8 cellular contexts compared by ENCODE assay signal in the genomic region with DNA sequence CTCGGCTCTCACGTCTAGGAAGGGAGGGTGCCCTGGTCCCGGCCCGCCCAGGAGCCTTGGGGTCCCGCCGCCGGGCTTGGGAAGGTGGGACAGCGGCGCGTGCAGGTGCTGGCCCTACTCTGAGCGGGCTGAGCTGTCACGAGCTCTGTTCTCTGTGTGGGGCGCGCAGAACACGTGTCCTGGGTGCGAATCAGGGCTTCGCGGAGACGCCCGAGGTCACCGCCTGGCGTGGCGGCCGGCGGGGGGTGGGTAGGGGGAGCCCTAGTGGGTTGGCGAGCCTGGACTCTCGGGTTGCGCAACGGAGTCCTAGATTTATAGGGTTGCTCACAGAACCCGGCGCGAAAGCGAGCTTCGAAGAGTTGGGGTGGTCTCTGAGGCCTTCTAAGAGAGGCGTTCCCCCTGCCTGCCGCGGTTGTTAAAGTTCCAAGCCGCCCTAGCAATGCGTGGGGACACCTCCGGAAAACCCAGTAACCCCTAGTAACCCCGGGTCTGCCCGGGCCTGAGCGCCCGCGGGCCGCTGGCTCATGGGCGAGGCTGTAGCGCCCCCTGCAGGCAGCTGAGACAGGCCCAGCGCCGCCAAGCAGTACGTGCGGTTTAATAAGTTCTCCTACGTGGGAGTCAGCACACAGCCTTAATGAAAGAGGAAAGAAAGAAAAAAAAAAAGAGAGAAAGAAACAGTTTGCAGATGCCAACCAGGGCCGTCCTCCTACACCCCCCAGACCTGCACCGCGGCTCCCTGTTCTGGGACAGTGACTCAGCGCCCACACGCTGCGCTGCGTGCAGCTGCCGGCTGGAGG. TPM values are rescaled to one million over a fixed set of nuclear protein-coding genes. Genes with fewer than 3 reads are reported as not detected.
DNase-seq lines count a peak whose midpoint lies in the region; ATAC-seq and TF ChIP-seq lines count a peak whose summit lies in the region.

No MANE protein-coding gene starts in this region.

- in situ Hi-C loops in mammary epithelial cell (cut with MboI; ENCODE audit: low sequenced_read_pairs in 2 of 2): loop anchor here (10.0 to 25.0 kb wide), 5 partner anchors 103 to 695 kb away; no protein-coding TSS in a partner anchor

- H3K27me3 ChIP-seq in WERI-Rb-1 (ENCODE audit: insufficient read depth, low read depth, severe bottlenecking) (peaks cover 26% of the 10 kb centered on the region), mammary epithelial cell (ENCODE audit: insufficient read depth, low read length) (no peaks in the 10 kb centered on the region)

- WGBS in mammary epithelial cell (ENCODE audit: low coverage, missing lambda C conversion rate): 6% methylated on average over 24 of the region's 61 CpGs

- dilution Hi-C loops in mammary epithelial cell (cut with HindIII; ENCODE audit: low sequenced_read_pairs): no loop called here

- H3K27ac ChIP-seq in WERI-Rb-1: no peak overlapping the region
- H3K27ac ChIP-seq in mammary epithelial cell (ENCODE audit: insufficient read depth, low read depth, low read length): peak overlapping the region; percentile 54

- peak; percentile 79 for ATAC-seq in HG02759 (IDR thresholded peaks at IDR 0.05; ENCODE audit: unreplicated experiment)

- H2AFZ ChIP-seq in mammary epithelial cell (ENCODE audit: low read depth, low read length): peak overlapping the region; percentile 47

- no TSS peak for BruUV-seq in mammary epithelial cell (replicated peaks; lab: Mats Ljungman, UMichigan)

- H3K4me2 ChIP-seq in mammary epithelial cell (ENCODE audit: insufficient read depth, low read depth, low read length): peak overlapping the region; percentile 100

- H3K79me2 ChIP-seq in mammary epithelial cell (ENCODE audit: insufficient read depth, low read length): peaks cover 34% of the 10 kb centered on the region

- peak; percentile 41 for DNase-seq in NCI-H1694 treated with DMSO at 0.1 percent for 48 hours (lab: John Stamatoyannopoulos, UW)
- DNase-seq in NCI-H1694 (lab: John Stamatoyannopoulos, UW): no peak
- peak; percentile 84 for DNase-seq in NCI-H128 (lab: John Stamatoyannopoulos, UW; ENCODE audit: unreplicated experiment)
- peak; percentile 72 for DNase-seq in WERI-Rb-1
- peak; percentile 92 for DNase-seq in mammary epithelial cell
- DNase-seq in iris pigment epithelial cell (ENCODE audit: low read depth): peak; percentile 93
- peak; percentile 66 to 74 for DNase-seq in stimulated activated CD4-positive, alpha-beta T cell treated with anti-CD3 and anti-CD28 coated beads, Interleukin-12 subunit alpha, Interleukin-12 subunit beta, amount 100 ng/mL, for 24 hours (ENCODE audit: low read depth in 2 of 2)

- peak overlapping the region; percentile 42 for H3K4me3 ChIP-seq in WERI-Rb-1 (ENCODE audit: low read depth, low read length)
- peak overlapping the region; percentile 62 to 80 (median 72) for H3K4me3 ChIP-seq in mammary epithelial cell (replicated peaks in 1 of 3; ENCODE audit: insufficient read depth in 1 of 3, low read depth in 2 of 3, low read length in 3 of 3)

- no peaks in the 10 kb centered on the region for H4K20me1 ChIP-seq in mammary epithelial cell (ENCODE audit: insufficient read depth, low read length)

- H3K9me3 ChIP-seq in WERI-Rb-1 (ENCODE audit: severe bottlenecking) (no peaks in the 10 kb centered on the region), mammary epithelial cell (replicated peaks; ENCODE audit: insufficient read depth, low read length) (no peaks in the 10 kb centered on the region)

- intact Hi-C loops in mammary epithelial cell (cut with micrococcal nuclease): loop anchor here (1.0 to 2.0 kb wide), 8 partner anchors 16 to 548 kb away; no protein-coding TSS in a partner anchor

- H3K36me3 ChIP-seq in WERI-Rb-1: no peaks in the 10 kb centered on the region
- H3K36me3 ChIP-seq in mammary epithelial cell (ENCODE audit: insufficient read depth, low read length): peaks cover 3% of the 10 kb centered on the region

- peaks cover 45% of the 10 kb centered on the region for H3K4me1 ChIP-seq in mammary epithelial cell (ENCODE audit: insufficient read depth, low read length)

- CTCF ChIA-PET in mammary epithelial cell (lab: Charles Lee; ENCODE audit: low non-redundant PET): interaction anchor here (0.5 to 0.7 kb wide), 5 partner anchors 100 to 734 kb away, joined by 3 to 5 read pairs (median 3); a partner anchor contains a TSS

- peak overlapping the region; percentile 91 for H3K9ac ChIP-seq in mammary epithelial cell (ENCODE audit: insufficient read depth, low read length)

- TF ChIP-seq CTCF in WERI-Rb-1 (IDR thresholded peaks at IDR 0.05; ENCODE audit: low read depth, low read length) (peak; percentile 75), mammary epithelial cell (conservative IDR thresholded peaks at IDR 0.05 in 1 of 2, IDR thresholded peaks at IDR 0.05 in 1 of 2; ENCODE audit: extremely low read depth in 1 of 2, insufficient read depth in 1 of 2, low read depth in 1 of 2, low read length in 2 of 2) (peak; percentile 87 to 92)

RNA-seq across cellular contexts. Expression of a gene that starts 2.7 kb away (rescaled TPM):
- total RNA-seq in mammary epithelial cell: 100 to 1,000 TPM in 1 of 2 donors, 10 to 100 TPM in 1; 74.6 to 231 TPM
- 48.9 TPM for polyA plus RNA-seq in mammary epithelial cell
- 28.9 TPM for polyA minus RNA-seq in mammary epithelial cell

RNA-seq across cellular contexts. Expression of a gene that starts 13.6 kb away (rescaled TPM):
- 10 to 100 TPM; 32.0 to 32.7 TPM for total RNA-seq in mammary epithelial cell
- 19.1 TPM for polyA plus RNA-seq in mammary epithelial cell
- 61.2 TPM for polyA minus RNA-seq in mammary epithelial cell
